In genomic region chr3:25037049-25037547, GRCh38 we compare ENCODE assay signal across 1 cellular context.
TF ChIP-seq lines count a peak whose summit lies in the region.

No MANE protein-coding gene starts in this region.

TF ChIP-seq in HEK293, 187 proteins besides CTCF, POLR2A, EP300 and RAD21 (continued from another document):
- TF ChIP-seq ZNF18 (tag by site-specific recombination; IDR thresholded peaks at IDR 0.05) = 0 out of 2 replicates have a peak, but pooled peaks have one; percentile 18
- no peak for TF ChIP-seq SP3 (tag by site-specific recombination; IDR thresholded peaks at IDR 0.05)
- TF ChIP-seq ZNF449 (tag by site-specific recombination; IDR thresholded peaks at IDR 0.05) = peak; percentile 75; the same call in 1 of the 2 replicates
- TF ChIP-seq KLF10 (tag by site-specific recombination; IDR thresholded peaks at IDR 0.05) = 0 out of 2 replicates have a peak, but pooled peaks have one; percentile 27
- TF ChIP-seq PRDM6 (tag by site-specific recombination; IDR thresholded peaks at IDR 0.05) = peak; percentile 90
- peak; percentile 30; the same call in 1 of the 2 replicates for TF ChIP-seq TSHZ1 (tag by site-specific recombination; IDR thresholded peaks at IDR 0.05; ENCODE audit: borderline replicate concordance)
- TF ChIP-seq BCL11A (tag by site-specific recombination; IDR thresholded peaks at IDR 0.05; ENCODE audit: low read depth) = peak; percentile 82; the same call in 1 of the 2 replicates
- TF ChIP-seq ZBTB1 (tag by site-specific recombination; IDR thresholded peaks at IDR 0.05) = no peak
- TF ChIP-seq ZNF571 (tag by site-specific recombination; IDR thresholded peaks at IDR 0.05) = no peak
- peak; percentile 73 for TF ChIP-seq PRDM4 (tag by site-specific recombination; IDR thresholded peaks at IDR 0.05)
- TF ChIP-seq OSR2 (tag by site-specific recombination; IDR thresholded peaks at IDR 0.05) = peak; percentile 38; the same call in 1 of the 2 replicates
- no peak for TF ChIP-seq SETDB1 (IDR thresholded peaks at IDR 0.05; ENCODE audit: insufficient read length, low read length)
- TF ChIP-seq PRDM10 (tag by site-specific recombination; IDR thresholded peaks at IDR 0.05) = peak; percentile 72; the same call in 1 of the 2 replicates
